In the genomic region with DNA sequence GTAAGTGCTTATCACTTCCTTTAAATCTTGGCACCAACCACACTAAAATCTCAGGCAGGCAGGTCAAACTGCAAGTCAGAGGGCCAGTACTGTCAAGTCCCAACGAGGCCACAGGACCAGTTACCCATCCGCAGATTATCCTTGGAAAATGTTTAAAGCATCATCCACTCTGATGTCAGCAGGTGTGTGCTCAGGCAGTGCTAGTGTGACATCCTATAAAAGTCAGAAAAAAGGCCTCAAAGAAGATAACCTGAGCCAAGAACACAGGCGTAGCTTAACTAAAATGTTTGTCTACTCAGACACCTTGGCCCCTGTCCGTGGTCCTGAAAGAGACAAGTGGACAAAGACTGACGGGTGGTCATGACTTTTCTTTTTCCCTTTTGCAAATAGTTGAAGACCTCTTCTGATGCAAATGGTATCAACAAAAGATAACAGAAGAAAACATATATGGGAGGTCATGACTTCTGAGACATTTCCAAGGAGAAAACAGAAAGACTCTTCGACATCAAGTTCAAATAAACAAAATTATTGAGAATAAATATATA, we compare ENCODE assay signal across 10 cellular contexts.
A peak's percentile ranks its signal among the peaks of the same experiment; 100 is the strongest.
DNase-seq lines count a peak whose midpoint lies in the region; ATAC-seq and TF ChIP-seq lines count a peak whose summit lies in the region.
"Had no signal": no experiment of that assay in that cellular context is flagged by ENCODE, and none has a peak within 500 bp of the region (broad histone marks: within the 10 kb centered on the region; RNA-seq: fewer than 3 reads in every experiment).

No MANE protein-coding gene starts in this region.

- H3K27ac Mint-ChIP-seq in progenitor cell of endocrine pancreas = peak overlapping the region; percentile 83

- DNase-seq in activated T-cell treated with anti-CD3 and anti-CD28 coated beads for 48 hours (ENCODE audit: low read depth) (peak; percentile 0), activated T-cell treated with anti-CD3 and anti-CD28 coated beads for 4 hours (no peak), LNCaP clone FGC (ENCODE audit: low read depth) (peak; percentile 51), dermis blood vessel endothelial cell (peak; percentile 66), progenitor cell of endocrine pancreas (ENCODE audit: low spot score, unreplicated experiment) (peak; percentile 57), MV-4-11 (lab: John Stamatoyannopoulos, UW) (no peak)
- DNase-seq in effector CD4-positive, alpha-beta T cell = no peak
- DNase-seq: NCI-H1105 had no signal

- H3K4me1 Mint-ChIP-seq in progenitor cell of endocrine pancreas (ENCODE audit: low read depth) = peaks cover 38% of the 10 kb centered on the region

- no peak overlapping the region for H3K4me3 ChIP-seq in LNCaP clone FGC (ENCODE audit: low read depth, low read length)
- H3K4me3 ChIP-seq: SJSA1 had no signal

- H3K36me3 Mint-ChIP-seq in progenitor cell of endocrine pancreas (ENCODE audit: insufficient read depth) = no peaks in the 10 kb centered on the region

- H3K4me3 Mint-ChIP-seq in progenitor cell of endocrine pancreas (ENCODE audit: low read depth) = no peak overlapping the region

- H3K9me3 Mint-ChIP-seq in progenitor cell of endocrine pancreas (ENCODE audit: low read depth) = no peaks in the 10 kb centered on the region

- no peak for ATAC-seq in GM18867 (IDR thresholded peaks at IDR 0.05; ENCODE audit: unreplicated experiment)

- H3K27me3 Mint-ChIP-seq in progenitor cell of endocrine pancreas = peaks cover 4% of the 10 kb centered on the region

- no peak for TF ChIP-seq CTCF in LNCaP clone FGC (IDR thresholded peaks at IDR 0.05; ENCODE audit: control insufficient read depth, extremely low read depth, insufficient read depth)
- TF ChIP-seq CTCF in progenitor cell of endocrine pancreas (IDR thresholded peaks at IDR 0.05; ENCODE audit: unreplicated experiment) = no peak

Comparison
In these comparisons a context has a peak if more than half of its experiments do, and no peak if none do; other contexts are left out.
1. DNase-seq: peak in activated T-cell treated with anti-CD3 and anti-CD28 coated beads for 48 hours (single experiment), LNCaP clone FGC (single experiment), dermis blood vessel endothelial cell (single experiment) and progenitor cell of endocrine pancreas (single experiment); none in activated T-cell treated with anti-CD3 and anti-CD28 coated beads for 4 hours (single experiment), effector CD4-positive, alpha-beta T cell (single experiment) and MV-4-11 (single experiment).